9 cellular contexts compared by ENCODE assay signal in genomic region chrX:24168807-24169206, GRCh38. TPM values are rescaled to one million over a fixed set of nuclear protein-coding genes. Genes with fewer than 3 reads are reported as not detected.
A peak's percentile ranks its signal among the peaks of the same experiment; 100 is the strongest.
DNase-seq lines count a peak whose midpoint lies in the region; ATAC-seq and TF ChIP-seq lines count a peak whose summit lies in the region.
"Had no signal": no experiment of that assay in that cellular context is flagged by ENCODE, and none has a peak within 500 bp of the region (broad histone marks: within the 10 kb centered on the region; RNA-seq: fewer than 3 reads in every experiment).

No MANE protein-coding gene starts in this region.

- H3K36me3 Mint-ChIP-seq in central memory CD8-positive, alpha-beta T cell (ENCODE audit: insufficient read depth): peaks cover 16% of the 10 kb centered on the region

- peak; percentile 61 for ATAC-seq in GM18499 (IDR thresholded peaks at IDR 0.05; ENCODE audit: insufficient read depth, unreplicated experiment)
- ATAC-seq in GM21390 (IDR thresholded peaks at IDR 0.05; ENCODE audit: unreplicated experiment): peak; percentile 78
- ATAC-seq in HG03175 (IDR thresholded peaks at IDR 0.05; ENCODE audit: unreplicated experiment): peak; percentile 71
- ATAC-seq in central memory CD8-positive, alpha-beta T cell (replicated peaks; ENCODE audit: extremely low read depth, poor library complexity, severe bottlenecking): no peak
- ATAC-seq in left lung: no peak

- H3K9me3 ChIP-seq in left lung: no peaks in the 10 kb centered on the region

- peaks cover 53% of the 10 kb centered on the region for H3K4me1 Mint-ChIP-seq in central memory CD8-positive, alpha-beta T cell

- H3K4me3 Mint-ChIP-seq in central memory CD8-positive, alpha-beta T cell: peak overlapping the region; percentile 61

- intact Hi-C loops in left lung (cut with DNase I): no loop called here

- peak overlapping the region; percentile 92 for H3K27ac Mint-ChIP-seq in central memory CD8-positive, alpha-beta T cell (ENCODE audit: low read depth)

- H3K27ac ChIP-seq in left lung: peak overlapping the region in 1 of 2 donors; percentile 15

- no peaks in the 10 kb centered on the region for H3K27me3 ChIP-seq in left lung

- H3K36me3 ChIP-seq in left lung: peaks cover 0 to 12% of the 10 kb centered on the region in 2 donors

- no peaks in the 10 kb centered on the region for H3K27me3 Mint-ChIP-seq in central memory CD8-positive, alpha-beta T cell

- no peak overlapping the region for H3K4me3 ChIP-seq in left lung

- no peaks in the 10 kb centered on the region for H3K9me3 Mint-ChIP-seq in central memory CD8-positive, alpha-beta T cell

- no peak for TF ChIP-seq CTCF in left lung (IDR thresholded peaks at IDR 0.05)

- DNase-seq in central memory CD8-positive, alpha-beta T cell (ENCODE audit: low spot score in 2 of 2): no peak
- DNase-seq in activated effector memory CD4-positive, alpha-beta T cell treated with anti-CD3 and anti-CD28 coated beads, Interleukin-2, amount 50 U/mL, for 16 hours: no peak
- DNase-seq in left lung (no peak), A172 (ENCODE audit: low spot score) (no peak), NCI-H2081 (lab: John Stamatoyannopoulos, UW) (no peak)
- DNase-seq: KG1 had no signal

- peaks cover 27 to 34% of the 10 kb centered on the region in 2 donors for H3K4me1 ChIP-seq in left lung

RNA-seq across cellular contexts. Expression of gene ZFX, which starts 19.3 kb away (rescaled TPM):
- total RNA-seq in left lung: 10 to 100 TPM; 40.4 to 50.7 TPM
- total RNA-seq in A172 (2014; rRNA removed; shearing (Covaris generic)): 35.0 and 45.7 TPM in 2 replicates

Comparison
In these comparisons a context has a peak if more than half of its experiments do, and no peak if none do; other contexts are left out.
1. ATAC-seq: peak in GM18499 (single experiment), GM21390 (single experiment) and HG03175 (single experiment); none in central memory CD8-positive, alpha-beta T cell (single experiment) and left lung (single experiment).